1 cellular context compared by ENCODE assay signal in genomic region chr17:82076785-82077591, GRCh38.
TF ChIP-seq lines count a peak whose summit lies in the region.

No MANE protein-coding gene starts in this region.

TF ChIP-seq in HepG2, 621 proteins besides CTCF, POLR2A, EP300 and RAD21 (continues in another document):
- TF ChIP-seq ZNF660 (CRISPR knock-in tag; IDR thresholded peaks at IDR 0.05; ENCODE audit: borderline replicate concordance, low read depth) (no peak), TEAD2 (CRISPR knock-in tag; IDR thresholded peaks at IDR 0.05) (no peak), ZBTB42 (CRISPR knock-in tag; IDR thresholded peaks at IDR 0.05) (no peak), SOX5 (CRISPR knock-in tag; IDR thresholded peaks at IDR 0.05; ENCODE audit: borderline replicate concordance) (no peak), GATAD2A (CRISPR knock-in tag; IDR thresholded peaks at IDR 0.05) (no peak), ZKSCAN5 (CRISPR knock-in tag; IDR thresholded peaks at IDR 0.05) (no peak), ZNF768 (CRISPR knock-in tag; IDR thresholded peaks at IDR 0.05) (no peak), CEBPZ (IDR thresholded peaks at IDR 0.05; ENCODE audit: low read length) (no peak), ZNF724P (CRISPR knock-in tag; IDR thresholded peaks at IDR 0.05; ENCODE audit: borderline replicate concordance) (peak; percentile 92), ZNF883 (CRISPR knock-in tag; IDR thresholded peaks at IDR 0.05; ENCODE audit: not compliant biosample characterization) (no peak), ZNF530 (CRISPR knock-in tag; IDR thresholded peaks at IDR 0.05; ENCODE audit: low read depth) (no peak), TFAP4 (IDR thresholded peaks at IDR 0.05; ENCODE audit: borderline replicate concordance, low read depth) (0 out of 2 replicates have a peak, but pooled peaks have one; percentile 21), RFXAP (CRISPR knock-in tag; IDR thresholded peaks at IDR 0.05; ENCODE audit: borderline replicate concordance) (no peak), MAX (IDR thresholded peaks at IDR 0.05) (0 out of 2 replicates have a peak, but pooled peaks have one; percentile 8), MED13 (CRISPR knock-in tag; IDR thresholded peaks at IDR 0.05) (no peak), SUZ12 (IDR thresholded peaks at IDR 0.05; ENCODE audit: low read depth, low read length) (no peak), ZNF337 (CRISPR knock-in tag; IDR thresholded peaks at IDR 0.05; ENCODE audit: borderline replicate concordance, low read depth) (no peak), ELF4 (CRISPR knock-in tag; IDR thresholded peaks at IDR 0.05; ENCODE audit: borderline replicate concordance) (no peak), SKI (IDR thresholded peaks at IDR 0.05; ENCODE audit: partially characterized antibody) (no peak), ZSCAN12 (CRISPR knock-in tag; IDR thresholded peaks at IDR 0.05) (no peak), AGO2 (optimal IDR thresholded peaks at IDR 0.05; ENCODE audit: low read depth, low read length) (peak; percentile 96), ZNF83 (CRISPR knock-in tag; IDR thresholded peaks at IDR 0.05; ENCODE audit: borderline replicate concordance) (no peak), POLR2AphosphoS5 (IDR thresholded peaks at IDR 0.05; ENCODE audit: low read depth, low read length) (peak; percentile 41; the same call in 1 of the 2 replicates), ERF (CRISPR knock-in tag; IDR thresholded peaks at IDR 0.05) (no peak), CERS6 (CRISPR knock-in tag; IDR thresholded peaks at IDR 0.05) (no peak), MEIS1 (CRISPR knock-in tag; IDR thresholded peaks at IDR 0.05; ENCODE audit: borderline replicate concordance) (peak; percentile 46; the same call in 1 of the 2 replicates), ZNF329 (CRISPR knock-in tag; IDR thresholded peaks at IDR 0.05; ENCODE audit: low read depth) (no peak), ZNF577 (CRISPR knock-in tag; IDR thresholded peaks at IDR 0.05; ENCODE audit: borderline replicate concordance, low read depth) (no peak), ZNF639 (CRISPR knock-in tag; conservative IDR thresholded peaks at IDR 0.05) (0 out of 2 replicates have a peak, but pooled peaks have one; percentile 22), NR2F1 (CRISPR knock-in tag; IDR thresholded peaks at IDR 0.05) (no peak; a peak in 1 of 4 replicates), CC2D1A (CRISPR knock-in tag; IDR thresholded peaks at IDR 0.05) (no peak), ZBTB7A (CRISPR knock-in tag; IDR thresholded peaks at IDR 0.05) (0 out of 2 replicates have a peak, but pooled peaks have one; percentile 31), STAT5B (CRISPR knock-in tag; IDR thresholded peaks at IDR 0.05) (no peak), ZNF326 (CRISPR knock-in tag; IDR thresholded peaks at IDR 0.05; ENCODE audit: borderline replicate concordance) (peak; percentile 67; the same call in 1 of the 2 replicates), ZNF589 (CRISPR knock-in tag; conservative IDR thresholded peaks at IDR 0.05) (0 out of 2 replicates have a peak, but pooled peaks have one; percentile 1), DMAP1 (CRISPR knock-in tag; IDR thresholded peaks at IDR 0.05) (no peak), CCAR2 (optimal IDR thresholded peaks at IDR 0.05; ENCODE audit: low read depth, low read length) (no peak), ZNF703 (CRISPR knock-in tag; IDR thresholded peaks at IDR 0.05; ENCODE audit: borderline replicate concordance) (no peak), BRD4 (CRISPR knock-in tag; IDR thresholded peaks at IDR 0.05) (no peak), LBX2 (CRISPR knock-in tag; IDR thresholded peaks at IDR 0.05; ENCODE audit: borderline replicate concordance) (no peak), ZNF850 (CRISPR knock-in tag; conservative IDR thresholded peaks at IDR 0.05) (no peak), NR1H2 (CRISPR knock-in tag; IDR thresholded peaks at IDR 0.05; ENCODE audit: borderline replicate concordance, low read depth) (no peak), ZNF772 (CRISPR knock-in tag; IDR thresholded peaks at IDR 0.05) (no peak; the same call in 1 of the 2 replicates), PHF20 (CRISPR knock-in tag; IDR thresholded peaks at IDR 0.05) (no peak), ISL2 (CRISPR knock-in tag; IDR thresholded peaks at IDR 0.05) (no peak), ZNF225 (CRISPR knock-in tag; IDR thresholded peaks at IDR 0.05) (no peak), ZNF782 (CRISPR knock-in tag; IDR thresholded peaks at IDR 0.05; ENCODE audit: borderline replicate concordance) (no peak), FOXK2 (IDR thresholded peaks at IDR 0.05) (no peak)
- TF ChIP-seq, protein P1, sequence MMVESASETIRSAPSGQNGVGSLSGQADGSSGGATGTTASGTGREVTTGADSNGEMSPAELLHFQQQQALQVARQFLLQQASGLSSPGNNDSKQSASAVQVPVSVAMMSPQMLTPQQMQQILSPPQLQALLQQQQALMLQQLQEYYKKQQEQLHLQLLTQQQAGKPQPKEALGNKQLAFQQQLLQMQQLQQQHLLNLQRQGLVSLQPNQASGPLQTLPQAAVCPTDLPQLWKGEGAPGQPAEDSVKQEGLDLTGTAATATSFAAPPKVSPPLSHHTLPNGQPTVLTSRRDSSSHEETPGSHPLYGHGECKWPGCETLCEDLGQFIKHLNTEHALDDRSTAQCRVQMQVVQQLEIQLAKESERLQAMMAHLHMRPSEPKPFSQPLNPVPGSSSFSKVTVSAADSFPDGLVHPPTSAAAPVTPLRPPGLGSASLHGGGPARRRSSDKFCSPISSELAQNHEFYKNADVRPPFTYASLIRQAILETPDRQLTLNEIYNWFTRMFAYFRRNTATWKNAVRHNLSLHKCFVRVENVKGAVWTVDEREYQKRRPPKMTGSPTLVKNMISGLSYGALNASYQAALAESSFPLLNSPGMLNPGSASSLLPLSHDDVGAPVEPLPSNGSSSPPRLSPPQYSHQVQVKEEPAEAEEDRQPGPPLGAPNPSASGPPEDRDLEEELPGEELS (CRISPR knock-in tag; IDR thresholded peaks at IDR 0.05) = no peak
- TF ChIP-seq, protein P2, sequence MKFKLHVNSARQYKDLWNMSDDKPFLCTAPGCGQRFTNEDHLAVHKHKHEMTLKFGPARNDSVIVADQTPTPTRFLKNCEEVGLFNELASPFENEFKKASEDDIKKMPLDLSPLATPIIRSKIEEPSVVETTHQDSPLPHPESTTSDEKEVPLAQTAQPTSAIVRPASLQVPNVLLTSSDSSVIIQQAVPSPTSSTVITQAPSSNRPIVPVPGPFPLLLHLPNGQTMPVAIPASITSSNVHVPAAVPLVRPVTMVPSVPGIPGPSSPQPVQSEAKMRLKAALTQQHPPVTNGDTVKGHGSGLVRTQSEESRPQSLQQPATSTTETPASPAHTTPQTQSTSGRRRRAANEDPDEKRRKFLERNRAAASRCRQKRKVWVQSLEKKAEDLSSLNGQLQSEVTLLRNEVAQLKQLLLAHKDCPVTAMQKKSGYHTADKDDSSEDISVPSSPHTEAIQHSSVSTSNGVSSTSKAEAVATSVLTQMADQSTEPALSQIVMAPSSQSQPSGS (CRISPR knock-in tag; IDR thresholded peaks at IDR 0.05) = no peak
- TF ChIP-seq, protein P3, sequence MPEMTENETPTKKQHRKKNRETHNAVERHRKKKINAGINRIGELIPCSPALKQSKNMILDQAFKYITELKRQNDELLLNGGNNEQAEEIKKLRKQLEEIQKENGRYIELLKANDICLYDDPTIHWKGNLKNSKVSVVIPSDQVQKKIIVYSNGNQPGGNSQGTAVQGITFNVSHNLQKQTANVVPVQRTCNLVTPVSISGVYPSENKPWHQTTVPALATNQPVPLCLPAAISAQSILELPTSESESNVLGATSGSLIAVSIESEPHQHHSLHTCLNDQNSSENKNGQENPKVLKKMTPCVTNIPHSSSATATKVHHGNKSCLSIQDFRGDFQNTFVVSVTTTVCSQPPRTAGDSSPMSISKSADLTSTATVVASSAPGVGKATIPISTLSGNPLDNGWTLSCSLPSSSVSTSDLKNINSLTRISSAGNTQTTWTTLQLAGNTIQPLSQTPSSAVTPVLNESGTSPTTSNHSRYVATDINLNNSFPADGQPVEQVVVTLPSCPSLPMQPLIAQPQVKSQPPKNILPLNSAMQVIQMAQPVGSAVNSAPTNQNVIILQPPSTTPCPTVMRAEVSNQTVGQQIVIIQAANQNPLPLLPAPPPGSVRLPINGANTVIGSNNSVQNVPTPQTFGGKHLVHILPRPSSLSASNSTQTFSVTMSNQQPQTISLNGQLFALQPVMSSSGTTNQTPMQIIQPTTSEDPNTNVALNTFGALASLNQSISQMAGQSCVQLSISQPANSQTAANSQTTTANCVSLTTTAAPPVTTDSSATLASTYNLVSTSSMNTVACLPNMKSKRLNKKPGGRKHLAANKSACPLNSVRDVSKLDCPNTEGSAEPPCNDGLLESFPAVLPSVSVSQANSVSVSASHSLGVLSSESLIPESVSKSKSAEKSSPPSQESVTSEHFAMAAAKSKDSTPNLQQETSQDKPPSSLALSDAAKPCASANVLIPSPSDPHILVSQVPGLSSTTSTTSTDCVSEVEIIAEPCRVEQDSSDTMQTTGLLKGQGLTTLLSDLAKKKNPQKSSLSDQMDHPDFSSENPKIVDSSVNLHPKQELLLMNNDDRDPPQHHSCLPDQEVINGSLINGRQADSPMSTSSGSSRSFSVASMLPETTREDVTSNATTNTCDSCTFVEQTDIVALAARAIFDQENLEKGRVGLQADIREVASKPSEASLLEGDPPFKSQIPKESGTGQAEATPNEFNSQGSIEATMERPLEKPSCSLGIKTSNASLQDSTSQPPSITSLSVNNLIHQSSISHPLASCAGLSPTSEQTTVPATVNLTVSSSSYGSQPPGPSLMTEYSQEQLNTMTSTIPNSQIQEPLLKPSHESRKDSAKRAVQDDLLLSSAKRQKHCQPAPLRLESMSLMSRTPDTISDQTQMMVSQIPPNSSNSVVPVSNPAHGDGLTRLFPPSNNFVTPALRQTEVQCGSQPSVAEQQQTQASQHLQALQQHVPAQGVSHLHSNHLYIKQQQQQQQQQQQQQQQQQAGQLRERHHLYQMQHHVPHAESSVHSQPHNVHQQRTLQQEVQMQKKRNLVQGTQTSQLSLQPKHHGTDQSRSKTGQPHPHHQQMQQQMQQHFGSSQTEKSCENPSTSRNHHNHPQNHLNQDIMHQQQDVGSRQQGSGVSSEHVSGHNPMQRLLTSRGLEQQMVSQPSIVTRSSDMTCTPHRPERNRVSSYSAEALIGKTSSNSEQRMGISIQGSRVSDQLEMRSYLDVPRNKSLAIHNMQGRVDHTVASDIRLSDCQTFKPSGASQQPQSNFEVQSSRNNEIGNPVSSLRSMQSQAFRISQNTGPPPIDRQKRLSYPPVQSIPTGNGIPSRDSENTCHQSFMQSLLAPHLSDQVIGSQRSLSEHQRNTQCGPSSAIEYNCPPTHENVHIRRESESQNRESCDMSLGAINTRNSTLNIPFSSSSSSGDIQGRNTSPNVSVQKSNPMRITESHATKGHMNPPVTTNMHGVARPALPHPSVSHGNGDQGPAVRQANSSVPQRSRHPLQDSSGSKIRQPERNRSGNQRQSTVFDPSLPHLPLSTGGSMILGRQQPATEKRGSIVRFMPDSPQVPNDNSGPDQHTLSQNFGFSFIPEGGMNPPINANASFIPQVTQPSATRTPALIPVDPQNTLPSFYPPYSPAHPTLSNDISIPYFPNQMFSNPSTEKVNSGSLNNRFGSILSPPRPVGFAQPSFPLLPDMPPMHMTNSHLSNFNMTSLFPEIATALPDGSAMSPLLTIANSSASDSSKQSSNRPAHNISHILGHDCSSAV (CRISPR knock-in tag; IDR thresholded peaks at IDR 0.05; ENCODE audit: borderline replicate concordance) = no peak
